13 cellular contexts compared by ENCODE assay signal in genomic region chr5:157555031-157555640, GRCh38. TPM values are rescaled to one million over a fixed set of nuclear protein-coding genes. Genes with fewer than 3 reads are reported as not detected.
A peak's percentile ranks its signal among the peaks of the same experiment; 100 is the strongest.
DNase-seq lines count a peak whose midpoint lies in the region; FAIRE-seq and TF ChIP-seq lines count a peak whose summit lies in the region.
"Had no signal": no experiment of that assay in that cellular context is flagged by ENCODE, and none has a peak within 500 bp of the region (broad histone marks: within the 10 kb centered on the region; RNA-seq: fewer than 3 reads in every experiment).

No MANE protein-coding gene starts in this region.

- peak; percentile 41 for FAIRE-seq in GM12891 (lab: Jason Lieb, UNC)

- WGBS in esophagus muscularis mucosa = 50% methylated on average over 4 of the region's 4 CpGs
- WGBS in sigmoid colon, 2 donors = 67 to 69% methylated on average over 4 of the region's 4 CpGs
- WGBS in thyroid gland, 2 donors = 84% methylated on average over 4 of the region's 4 CpGs

- H3K4me1 ChIP-seq in Peyer's patch (peaks cover 0 to 19% (median 5%) of the 10 kb centered on the region in 4 donors), esophagus muscularis mucosa (peaks cover 34 to 80% (median 73%) of the 10 kb centered on the region in 4 donors), sigmoid colon (peaks cover 0 to 67% (median 53%) of the 10 kb centered on the region in 4 donors), thyroid gland (peaks cover 6 to 34% of the 10 kb centered on the region in 2 donors)

- H3K4me3 ChIP-seq in Peyer's patch (no peak overlapping the region), esophagus muscularis mucosa (no peak overlapping the region), sigmoid colon (no peak overlapping the region), thyroid gland (replicated peaks in 1 of 3) (no peak overlapping the region)
- H3K4me3 ChIP-seq: suprapubic skin had no signal

- H3K36me3 ChIP-seq in Peyer's patch (no peaks in the 10 kb centered on the region), esophagus muscularis mucosa (no peaks in the 10 kb centered on the region), sigmoid colon (no peaks in the 10 kb centered on the region), thyroid gland (no peaks in the 10 kb centered on the region)
- H3K36me3 ChIP-seq: suprapubic skin had no signal

- intact Hi-C loops in esophagus muscularis mucosa (cut with DNase I) (no loop called here), sigmoid colon (cut with DNase I) (no loop called here), thyroid gland (cut with DNase I) (no loop called here)

- TF ChIP-seq POLR2A in GM12891 (IDR thresholded peaks at IDR 0.05; ENCODE audit: low read depth, low read length) (no peak), Peyer's patch (IDR thresholded peaks at IDR 0.05) (no peak), esophagus muscularis mucosa (IDR thresholded peaks at IDR 0.05; ENCODE audit: low read depth) (no peak), sigmoid colon (IDR thresholded peaks at IDR 0.05) (no peak), thyroid gland (IDR thresholded peaks at IDR 0.05) (no peak)

- TF ChIP-seq CTCF in Peyer's patch (IDR thresholded peaks at IDR 0.05) = no peak
- no peak for TF ChIP-seq CTCF in esophagus muscularis mucosa (IDR thresholded peaks at IDR 0.05)
- no peak for TF ChIP-seq CTCF in sigmoid colon (IDR thresholded peaks at IDR 0.05)
- no peak for TF ChIP-seq CTCF in thyroid gland (IDR thresholded peaks at IDR 0.05)

- H3K27me3 ChIP-seq in Peyer's patch (no peaks in the 10 kb centered on the region), esophagus muscularis mucosa (no peaks in the 10 kb centered on the region), sigmoid colon (no peaks in the 10 kb centered on the region), thyroid gland (no peaks in the 10 kb centered on the region)
- H3K27me3 ChIP-seq: suprapubic skin had no signal

- peak overlapping the region; percentile 10 to 47 (median 39) for H3K27ac ChIP-seq in Peyer's patch
- H3K27ac ChIP-seq in esophagus muscularis mucosa (replicated peaks in 1 of 4) = peak overlapping the region; percentile 65 to 87 (median 82)
- peak overlapping the region; percentile 54 to 95 (median 74) for H3K27ac ChIP-seq in sigmoid colon
- H3K27ac ChIP-seq in thyroid gland = no peak overlapping the region
- H3K27ac ChIP-seq: suprapubic skin had no signal

- DNase-seq in GM12891 (ENCODE audit: insufficient read length, low spot score) (no peak), Peyer's patch (peak in 1 of 3 donors; percentile 28), esophagus muscularis mucosa (ENCODE audit: extremely low spot score) (no peak), sigmoid colon (no peak), pons (ENCODE audit: low spot score) (no peak), DMS53 (lab: John Stamatoyannopoulos, UW) (no peak), thyroid gland (no peak), KG1 (lab: John Stamatoyannopoulos, UW) (no peak)
- DNase-seq: activated CD4-positive, alpha-beta T cell treated with anti-CD3 and anti-CD28 coated beads, Interleukin-2, amount 50 U/mL, for 4 hours; DND-41; NCI-H2029; RPMI8226 had no signal

- no peak for TF ChIP-seq EP300 in esophagus muscularis mucosa (IDR thresholded peaks at IDR 0.05)
- TF ChIP-seq EP300 in sigmoid colon (IDR thresholded peaks at IDR 0.05) = no peak

- H3K9me3 ChIP-seq in Peyer's patch = no peaks in the 10 kb centered on the region
- no peaks in the 10 kb centered on the region for H3K9me3 ChIP-seq in esophagus muscularis mucosa
- no peaks in the 10 kb centered on the region for H3K9me3 ChIP-seq in sigmoid colon
- H3K9me3 ChIP-seq in thyroid gland = no peaks in the 10 kb centered on the region
- H3K9me3 ChIP-seq: suprapubic skin had no signal

TF ChIP-seq in GM12891, 5 proteins besides CTCF, POLR2A, EP300 and RAD21:
- no peak for TF ChIP-seq TAF1 (IDR thresholded peaks at IDR 0.05; ENCODE audit: low read depth, low read length)

RNA-seq across cellular contexts. Expression of gene ADAM19, which starts 20.4 kb away (rescaled TPM):
- polyA plus RNA-seq in GM12891 (2012; ENCODE audit: low read depth, missing spikeins) = 8.8 TPM
- 10 to 100 TPM in 1 of 4 donors, 1 to 10 TPM in 3; 1.1 to 47.9 (median 5.4) TPM for total RNA-seq in Peyer's patch
- total RNA-seq in esophagus muscularis mucosa = 10 to 100 TPM; 25.0 to 43.6 (median 28.1) TPM
- 10 to 100 TPM; 18.8 to 53.2 (median 35.0) TPM for total RNA-seq in sigmoid colon
- polyA plus RNA-seq in sigmoid colon = 10 to 100 TPM in 1 of 3 donors, 1 to 10 TPM in 2; 1.2 to 16.3 (median 1.2) TPM
- 10 to 100 TPM in 2 of 4 donors, 1 to 10 TPM in 2; 6.4 to 15.2 (median 10.0) TPM for total RNA-seq in thyroid gland

Comparison
In these comparisons a context has a peak if more than half of its experiments do, and no peak if none do; other contexts are left out.
1. H3K27ac ChIP-seq: peak in Peyer's patch (4 of 4), esophagus muscularis mucosa (4 of 4) and sigmoid colon (4 of 4); none in thyroid gland (0 of 3).